ENCODE assay signal across 1 cellular context in the genomic region with DNA sequence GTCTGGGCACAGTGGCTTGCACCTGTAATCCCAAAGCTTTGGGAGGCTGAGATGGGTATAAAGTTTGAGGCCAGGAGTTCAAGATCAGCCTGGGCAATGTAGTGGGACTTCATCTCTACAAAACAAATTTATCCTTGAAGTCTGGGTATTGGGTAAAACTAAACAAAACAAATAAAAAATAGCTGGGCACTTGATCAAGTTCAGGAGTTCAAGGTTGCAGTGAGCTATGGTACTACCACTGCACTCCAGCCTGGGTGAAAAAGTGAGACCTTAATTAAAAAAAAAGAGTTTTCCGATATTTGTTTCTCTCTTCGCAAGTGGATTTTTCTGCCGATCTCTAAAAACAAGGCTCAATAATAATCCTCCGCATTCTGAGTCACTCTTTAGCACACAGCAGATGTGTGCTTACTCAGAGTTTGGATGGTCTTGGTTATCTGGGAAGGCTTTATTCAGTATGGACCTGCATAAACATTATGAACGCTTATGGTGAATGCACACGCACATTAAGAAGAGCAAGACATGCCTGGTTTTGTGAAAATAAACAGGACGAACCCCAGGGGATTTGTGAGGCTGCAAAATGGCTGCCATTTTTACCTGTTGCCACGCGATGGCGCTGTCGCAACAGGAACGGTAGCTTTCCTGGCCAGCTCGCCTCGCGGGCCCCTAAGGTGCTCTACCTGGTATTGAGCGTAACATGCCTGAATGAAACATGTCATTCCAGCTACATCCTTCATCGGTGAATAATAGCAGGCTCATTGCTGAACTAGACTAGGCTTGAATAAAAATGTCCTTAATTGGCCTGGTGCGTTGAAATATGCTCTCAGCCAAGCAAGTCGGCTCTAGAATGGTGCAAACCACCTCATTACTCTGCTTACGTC.
A peak's percentile ranks its signal among the peaks of the same experiment; 100 is the strongest.
TF ChIP-seq lines count a peak whose summit lies in the region.

No MANE protein-coding gene starts in this region.

TF ChIP-seq in IMR-90, 13 proteins besides CTCF, POLR2A, EP300 and RAD21 (continued from another document):
- peak; percentile 77 for TF ChIP-seq SMC3 (IDR thresholded peaks at IDR 0.05; ENCODE audit: low read depth, low read length)
